In the genomic region with DNA sequence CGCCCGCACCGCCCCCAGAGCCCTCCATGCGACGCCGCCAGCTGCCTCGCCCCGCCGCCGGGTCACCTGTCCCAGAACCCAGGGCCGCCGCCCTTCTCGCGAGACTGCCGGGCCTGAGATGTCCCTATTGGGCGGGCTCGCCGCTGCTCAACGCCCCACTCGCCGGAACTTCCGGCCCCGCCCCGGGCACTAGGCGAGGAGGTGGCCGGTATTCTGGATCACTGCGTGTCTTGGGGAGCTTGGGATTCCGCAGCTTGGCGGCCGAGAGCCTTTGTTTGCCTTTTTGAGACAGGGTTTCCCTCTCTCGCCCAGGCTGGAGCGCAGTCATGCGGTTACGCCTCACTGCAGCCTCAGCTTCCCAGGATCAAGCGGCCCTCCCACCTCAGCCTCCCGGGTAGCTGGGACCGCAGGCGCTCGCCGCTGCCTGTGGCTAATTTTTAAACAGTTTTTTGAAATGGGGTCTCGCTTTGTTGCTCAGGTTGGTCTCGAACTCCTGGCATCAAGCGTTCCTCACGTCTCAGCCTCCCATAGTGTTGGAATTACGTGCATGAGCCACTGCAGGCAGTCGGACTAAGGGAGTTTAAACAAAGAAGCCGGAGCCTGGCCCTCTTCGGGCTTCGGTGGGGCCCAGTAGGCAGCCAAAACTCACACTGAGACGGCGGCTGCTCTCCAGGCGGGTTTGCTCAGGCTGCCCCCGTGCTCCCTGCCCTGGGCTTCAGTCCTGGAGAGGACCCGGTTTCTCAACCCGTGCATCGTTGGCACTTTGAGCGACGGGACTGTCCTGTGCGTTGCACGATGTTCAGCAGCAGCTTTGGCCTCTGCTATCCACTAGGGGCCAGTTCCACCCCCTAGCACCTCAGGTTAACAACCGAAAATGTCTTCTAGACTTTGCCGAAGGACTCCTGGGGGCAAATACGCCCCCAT, we compare ENCODE assay signal across 8 cellular contexts. TPM values are rescaled to one million over a fixed set of nuclear protein-coding genes. Genes with fewer than 3 reads are reported as not detected.
DNase-seq lines count a peak whose midpoint lies in the region; ATAC-seq and TF ChIP-seq lines count a peak whose summit lies in the region.

A gene (minus strand): TSS at position 43 of the 924 bp plus-strand sequence. CDS start 15 bp downstream, at position 28.

- H3K36me3 ChIP-seq in SK-N-SH (replicated peaks in 1 of 2; ENCODE audit: control insufficient read depth in 1 of 2, insufficient read depth in 2 of 2, low read length in 1 of 2): peaks cover 4 to 10% of the 10 kb centered on the region in 2 experiments

- H3K27me3 ChIP-seq in SK-N-SH (ENCODE audit: insufficient read depth): no peaks in the 10 kb centered on the region

- no peaks in the 10 kb centered on the region for H3K9me3 ChIP-seq in SK-N-SH

- 26% methylated on average over 4 of the region's 63 CpGs for WGBS in SK-N-SH (ENCODE audit: low lambda C conversion rate)

- peaks cover 44% of the 10 kb centered on the region for H3K79me2 ChIP-seq in SK-N-SH (ENCODE audit: insufficient read depth)

- peak within 1 kb of the TSS; percentile 98 for H3K4me2 ChIP-seq in SK-N-SH

- no peak for TF ChIP-seq RAD21 in SK-N-SH (IDR thresholded peaks at IDR 0.05; ENCODE audit: low read length)

- CTCF ChIA-PET in SK-N-SH (lab: Yijun Ruan, JAX): interaction anchor here (0.6 to 1.4 kb wide), 5 partner anchors 10 to 564 kb away, joined by 3 to 5 read pairs (median 3); no protein-coding TSS in a partner anchor

- H3K9ac ChIP-seq in SK-N-SH: peak within 1 kb of the TSS; percentile 97

- H3F3A ChIP-seq in SK-N-SH (replicated peaks; ENCODE audit: insufficient read depth): no peaks in the 10 kb centered on the region

- peak within 1 kb of the TSS; percentile 71 to 78 for H3K27ac ChIP-seq in SK-N-SH (ENCODE audit: low read depth in 2 of 2, low read length in 1 of 2)

- H3K4me3 ChIP-seq in SK-N-SH (ENCODE audit: low read depth in 2 of 2, low read length in 1 of 2): peak within 1 kb of the TSS; percentile 87 to 98

- TF ChIP-seq EP300 in SK-N-SH (IDR thresholded peaks at IDR 0.05; ENCODE audit: borderline replicate concordance in 1 of 2, low read depth in 1 of 2, low read length in 1 of 2): no peak

- TF ChIP-seq POLR2A in GM10847 (IDR thresholded peaks at IDR 0.05; ENCODE audit: extremely low read depth, insufficient read length): peak; percentile 95

- POLR2A ChIA-PET in SK-N-SH (lab: Yijun Ruan, JAX): interaction anchor here (1.0 to 1.7 kb wide), 7 partner anchors 13 to 565 kb away, joined by 3 to 13 read pairs (median 4); a partner anchor contains a TSS

- H4K20me1 ChIP-seq in SK-N-SH (ENCODE audit: insufficient read depth): peaks cover 18% of the 10 kb centered on the region

- H3K9me2 ChIP-seq in SK-N-SH: no peaks in the 10 kb centered on the region

- peak within 1 kb of the TSS; percentile 95 for H2AFZ ChIP-seq in SK-N-SH (ENCODE audit: low read depth)

- peaks cover 3 to 15% of the 10 kb centered on the region in 2 experiments; a peak in 2 of 4 replicates for H3K4me1 ChIP-seq in SK-N-SH (ENCODE audit: control insufficient read depth in 1 of 2, insufficient read depth in 2 of 2, low read depth in 1 of 2, low read length in 1 of 2)

- peak; percentile 78 for ATAC-seq in HG02588 (IDR thresholded peaks at IDR 0.05; ENCODE audit: unreplicated experiment)

- DNase-seq in NCI-H1048 (lab: John Stamatoyannopoulos, UW) (peak; percentile 88), SK-N-SH (peak; percentile 99), globus pallidus (ENCODE audit: low spot score) (peak; percentile 89), nucleus accumbens (lab: John Stamatoyannopoulos, UW) (peak; percentile 47 to 99 (median 90)), superior temporal gyrus (ENCODE audit: extremely low spot score) (peak; percentile 94)
- DNase-seq in activated naive CD4-positive, alpha-beta T cell treated with anti-CD3 and anti-CD28 coated beads, Interleukin-2, amount 50 U/mL, for 16 hours: peak; percentile 93

- TF ChIP-seq CTCF in SK-N-SH (IDR thresholded peaks at IDR 0.05): peak; percentile 30

TF ChIP-seq in SK-N-SH, 30 proteins besides CTCF, POLR2A, EP300 and RAD21 (continues in another document):
- peak; percentile 91 for TF ChIP-seq SIN3A (IDR thresholded peaks at IDR 0.05; ENCODE audit: borderline replicate concordance, low read depth, low read length)
- TF ChIP-seq, protein P1, sequence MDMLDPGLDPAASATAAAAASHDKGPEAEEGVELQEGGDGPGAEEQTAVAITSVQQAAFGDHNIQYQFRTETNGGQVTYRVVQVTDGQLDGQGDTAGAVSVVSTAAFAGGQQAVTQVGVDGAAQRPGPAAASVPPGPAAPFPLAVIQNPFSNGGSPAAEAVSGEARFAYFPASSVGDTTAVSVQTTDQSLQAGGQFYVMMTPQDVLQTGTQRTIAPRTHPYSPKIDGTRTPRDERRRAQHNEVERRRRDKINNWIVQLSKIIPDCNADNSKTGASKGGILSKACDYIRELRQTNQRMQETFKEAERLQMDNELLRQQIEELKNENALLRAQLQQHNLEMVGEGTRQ (IDR thresholded peaks at IDR 0.05; ENCODE audit: borderline replicate concordance, low read depth, low read length): no peak
- peak; percentile 56; the same call in 1 of the 2 replicates for TF ChIP-seq RCOR1 (IDR thresholded peaks at IDR 0.05; ENCODE audit: low read length)
- TF ChIP-seq, protein P2, sequence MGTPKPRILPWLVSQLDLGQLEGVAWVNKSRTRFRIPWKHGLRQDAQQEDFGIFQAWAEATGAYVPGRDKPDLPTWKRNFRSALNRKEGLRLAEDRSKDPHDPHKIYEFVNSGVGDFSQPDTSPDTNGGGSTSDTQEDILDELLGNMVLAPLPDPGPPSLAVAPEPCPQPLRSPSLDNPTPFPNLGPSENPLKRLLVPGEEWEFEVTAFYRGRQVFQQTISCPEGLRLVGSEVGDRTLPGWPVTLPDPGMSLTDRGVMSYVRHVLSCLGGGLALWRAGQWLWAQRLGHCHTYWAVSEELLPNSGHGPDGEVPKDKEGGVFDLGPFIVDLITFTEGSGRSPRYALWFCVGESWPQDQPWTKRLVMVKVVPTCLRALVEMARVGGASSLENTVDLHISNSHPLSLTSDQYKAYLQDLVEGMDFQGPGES (IDR thresholded peaks at IDR 0.05; ENCODE audit: low read depth, low read length): 0 out of 2 replicates have a peak, but pooled peaks have one; percentile 22
- TF ChIP-seq TCF12 (IDR thresholded peaks at IDR 0.05): 0 out of 2 replicates have a peak, but pooled peaks have one; percentile 8
- no peak for TF ChIP-seq MEF2A (IDR thresholded peaks at IDR 0.05; ENCODE audit: borderline replicate concordance, low read depth)
- TF ChIP-seq ELF1 (IDR thresholded peaks at IDR 0.05): no peak
- TF ChIP-seq, protein P3, sequence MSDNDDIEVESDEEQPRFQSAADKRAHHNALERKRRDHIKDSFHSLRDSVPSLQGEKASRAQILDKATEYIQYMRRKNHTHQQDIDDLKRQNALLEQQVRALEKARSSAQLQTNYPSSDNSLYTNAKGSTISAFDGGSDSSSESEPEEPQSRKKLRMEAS (IDR thresholded peaks at IDR 0.05; ENCODE audit: low read depth): peak; percentile 70
- TF ChIP-seq FOSL2 (IDR thresholded peaks at IDR 0.05; ENCODE audit: borderline replicate concordance, low read depth): no peak
- no peak for TF ChIP-seq FOXM1 (IDR thresholded peaks at IDR 0.05; ENCODE audit: low read depth)
- TF ChIP-seq, protein P4, sequence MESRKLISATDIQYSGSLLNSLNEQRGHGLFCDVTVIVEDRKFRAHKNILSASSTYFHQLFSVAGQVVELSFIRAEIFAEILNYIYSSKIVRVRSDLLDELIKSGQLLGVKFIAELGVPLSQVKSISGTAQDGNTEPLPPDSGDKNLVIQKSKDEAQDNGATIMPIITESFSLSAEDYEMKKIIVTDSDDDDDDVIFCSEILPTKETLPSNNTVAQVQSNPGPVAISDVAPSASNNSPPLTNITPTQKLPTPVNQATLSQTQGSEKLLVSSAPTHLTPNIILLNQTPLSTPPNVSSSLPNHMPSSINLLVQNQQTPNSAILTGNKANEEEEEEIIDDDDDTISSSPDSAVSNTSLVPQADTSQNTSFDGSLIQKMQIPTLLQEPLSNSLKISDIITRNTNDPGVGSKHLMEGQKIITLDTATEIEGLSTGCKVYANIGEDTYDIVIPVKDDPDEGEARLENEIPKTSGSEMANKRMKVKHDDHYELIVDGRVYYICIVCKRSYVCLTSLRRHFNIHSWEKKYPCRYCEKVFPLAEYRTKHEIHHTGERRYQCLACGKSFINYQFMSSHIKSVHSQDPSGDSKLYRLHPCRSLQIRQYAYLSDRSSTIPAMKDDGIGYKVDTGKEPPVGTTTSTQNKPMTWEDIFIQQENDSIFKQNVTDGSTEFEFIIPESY (IDR thresholded peaks at IDR 0.05; ENCODE audit: borderline replicate concordance, low read depth): peak; percentile 99
- TF ChIP-seq, protein P5, sequence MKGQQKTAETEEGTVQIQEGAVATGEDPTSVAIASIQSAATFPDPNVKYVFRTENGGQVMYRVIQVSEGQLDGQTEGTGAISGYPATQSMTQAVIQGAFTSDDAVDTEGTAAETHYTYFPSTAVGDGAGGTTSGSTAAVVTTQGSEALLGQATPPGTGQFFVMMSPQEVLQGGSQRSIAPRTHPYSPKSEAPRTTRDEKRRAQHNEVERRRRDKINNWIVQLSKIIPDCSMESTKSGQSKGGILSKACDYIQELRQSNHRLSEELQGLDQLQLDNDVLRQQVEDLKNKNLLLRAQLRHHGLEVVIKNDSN (IDR thresholded peaks at IDR 0.05; ENCODE audit: borderline replicate concordance, low read depth): peak; percentile 72
- TF ChIP-seq RXRA (IDR thresholded peaks at IDR 0.05; ENCODE audit: borderline replicate concordance, low read depth): no peak
- TF ChIP-seq GATA2 (CRISPR knock-in tag; IDR thresholded peaks at IDR 0.05): no peak

RNA-seq across cellular contexts. Expression of the gene that starts here (rescaled TPM):
- polyA plus RNA-seq in SK-N-SH (2012; rRNA removed): 14.5 and 20.5 TPM in 2 replicates
- polyA plus RNA-seq in SK-N-SH (2012; cell fraction: cytosol; rRNA removed): 13.3 and 15.6 TPM in 2 replicates
- polyA plus RNA-seq in SK-N-SH (2012; cell fraction: nucleus; rRNA removed): 19.1 and 32.5 TPM in 2 replicates

Comparison
In these comparisons a context has a peak if more than half of its experiments do, and no peak if none do; other contexts are left out.
1. Peak in every context shown above with its lines: DNase-seq, ATAC-seq, H3K4me3 ChIP-seq and H3K27ac ChIP-seq.